Comparison of ENCODE assay signal across 1 cellular context in genomic region chr20:62406635-62407176, GRCh38.
TF ChIP-seq lines count a peak whose summit lies in the region.

No MANE protein-coding gene starts in this region.

TF ChIP-seq in HepG2, 621 proteins besides CTCF, POLR2A, EP300 and RAD21 (continued from another document):
- 0 out of 2 replicates have a peak, but pooled peaks have one; percentile 47 for TF ChIP-seq ZNF318 (CRISPR knock-in tag; IDR thresholded peaks at IDR 0.05)
- peak; percentile 45; the same call in 1 of the 2 replicates for TF ChIP-seq ZBTB7B (CRISPR knock-in tag; IDR thresholded peaks at IDR 0.05)
- TF ChIP-seq NR2F6 (IDR thresholded peaks at IDR 0.05): peak; percentile 94
- TF ChIP-seq NR2F6 (CRISPR knock-in tag; IDR thresholded peaks at IDR 0.05): peak; percentile 90
- TF ChIP-seq NR2F1 (CRISPR knock-in tag; IDR thresholded peaks at IDR 0.05): peak in 1 of 2 experiments; percentile 30; a peak in 1 of 4 replicates
- 0 out of 2 replicates have a peak, but pooled peaks have one; percentile 31 for TF ChIP-seq ZNF263 (CRISPR knock-in tag; IDR thresholded peaks at IDR 0.05)
- TF ChIP-seq NFKBIZ (CRISPR knock-in tag; IDR thresholded peaks at IDR 0.05): no peak
- TF ChIP-seq SOX6 (IDR thresholded peaks at IDR 0.05): no peak
- TF ChIP-seq SOX6 (CRISPR knock-in tag; IDR thresholded peaks at IDR 0.05): peak; percentile 95
- TF ChIP-seq ISL2 (CRISPR knock-in tag; IDR thresholded peaks at IDR 0.05): no peak
- no peak for TF ChIP-seq ATF7-NPFF (CRISPR knock-in tag; IDR thresholded peaks at IDR 0.05; ENCODE audit: low read depth)
- peak; percentile 61; the same call in 1 of the 2 replicates for TF ChIP-seq ZFX (CRISPR knock-in tag; IDR thresholded peaks at IDR 0.05; ENCODE audit: low read depth)
- peak; percentile 86 for TF ChIP-seq RXRB (CRISPR knock-in tag; IDR thresholded peaks at IDR 0.05; ENCODE audit: borderline replicate concordance)
- no peak for TF ChIP-seq PRDM4 (CRISPR knock-in tag; IDR thresholded peaks at IDR 0.05; ENCODE audit: borderline replicate concordance)
- no peak for TF ChIP-seq MAFG (CRISPR knock-in tag; IDR thresholded peaks at IDR 0.05)
- TF ChIP-seq ZNF883 (CRISPR knock-in tag; IDR thresholded peaks at IDR 0.05; ENCODE audit: not compliant biosample characterization): peak; percentile 22
- 0 out of 2 replicates have a peak, but pooled peaks have one; percentile 19 for TF ChIP-seq MIER2 (CRISPR knock-in tag; IDR thresholded peaks at IDR 0.05)
- TF ChIP-seq ZNF639 (CRISPR knock-in tag; conservative IDR thresholded peaks at IDR 0.05): 0 out of 2 replicates have a peak, but pooled peaks have one; percentile 30
- TF ChIP-seq FOXO1 (CRISPR knock-in tag; IDR thresholded peaks at IDR 0.05): 0 out of 2 replicates have a peak, but pooled peaks have one; percentile 9
- 0 out of 2 replicates have a peak, but pooled peaks have one; percentile 13 for TF ChIP-seq SALL1 (CRISPR knock-in tag; IDR thresholded peaks at IDR 0.05)
- TF ChIP-seq TFAP4 (IDR thresholded peaks at IDR 0.05; ENCODE audit: borderline replicate concordance, low read depth): peak; percentile 64; the same call in 1 of the 2 replicates
- TF ChIP-seq ZNF891 (CRISPR knock-in tag; IDR thresholded peaks at IDR 0.05): peak; percentile 52; the same call in 1 of the 2 replicates
- peak; percentile 75 for TF ChIP-seq BCL6 (CRISPR knock-in tag; IDR thresholded peaks at IDR 0.05)
- 0 out of 2 replicates have a peak, but pooled peaks have one; percentile 16 for TF ChIP-seq ELF3 (CRISPR knock-in tag; IDR thresholded peaks at IDR 0.05)
- peak; percentile 98 for TF ChIP-seq RXRA (CRISPR knock-in tag; IDR thresholded peaks at IDR 0.05)
- peak; percentile 88 for TF ChIP-seq HNF4A (CRISPR knock-in tag; IDR thresholded peaks at IDR 0.05)
- no peak for TF ChIP-seq ZZZ3 (CRISPR knock-in tag; IDR thresholded peaks at IDR 0.05; ENCODE audit: borderline replicate concordance)
- 0 out of 2 replicates have a peak, but pooled peaks have one; percentile 25 for TF ChIP-seq ZNF839 (CRISPR knock-in tag; IDR thresholded peaks at IDR 0.05; ENCODE audit: borderline replicate concordance)
- peak; percentile 46; the same call in 1 of the 2 replicates for TF ChIP-seq HDAC2 (CRISPR knock-in tag; IDR thresholded peaks at IDR 0.05)
- TF ChIP-seq MED13 (CRISPR knock-in tag; IDR thresholded peaks at IDR 0.05): 0 out of 2 replicates have a peak, but pooled peaks have one; percentile 23
- peak; percentile 45; the same call in 1 of the 2 replicates for TF ChIP-seq ZNF225 (CRISPR knock-in tag; IDR thresholded peaks at IDR 0.05)
- TF ChIP-seq ZNF331 (CRISPR knock-in tag; IDR thresholded peaks at IDR 0.05): peak; percentile 44
- TF ChIP-seq SMAD9 (CRISPR knock-in tag; IDR thresholded peaks at IDR 0.05): 0 out of 2 replicates have a peak, but pooled peaks have one; percentile 64
- TF ChIP-seq SOX5 (CRISPR knock-in tag; IDR thresholded peaks at IDR 0.05; ENCODE audit: borderline replicate concordance): peak; percentile 75
- TF ChIP-seq ZNF704 (CRISPR knock-in tag; IDR thresholded peaks at IDR 0.05; ENCODE audit: borderline replicate concordance): no peak
- TF ChIP-seq HNRNPH1 (optimal IDR thresholded peaks at IDR 0.05; ENCODE audit: low read depth, low read length): peak; percentile 33
- TF ChIP-seq NR2C2 (CRISPR knock-in tag; IDR thresholded peaks at IDR 0.05; ENCODE audit: borderline replicate concordance): peak; percentile 67
- 0 out of 2 replicates have a peak, but pooled peaks have one; percentile 3 for TF ChIP-seq HNRNPL (IDR thresholded peaks at IDR 0.05; ENCODE audit: low read depth, low read length)
- TF ChIP-seq TEAD3 (CRISPR knock-in tag; optimal IDR thresholded peaks at IDR 0.05; ENCODE audit: borderline replicate concordance): peak; percentile 35
- TF ChIP-seq ZNF768 (CRISPR knock-in tag; IDR thresholded peaks at IDR 0.05): peak; percentile 36; the same call in 1 of the 2 replicates
